12 cellular contexts compared by ENCODE assay signal in the genomic region with DNA sequence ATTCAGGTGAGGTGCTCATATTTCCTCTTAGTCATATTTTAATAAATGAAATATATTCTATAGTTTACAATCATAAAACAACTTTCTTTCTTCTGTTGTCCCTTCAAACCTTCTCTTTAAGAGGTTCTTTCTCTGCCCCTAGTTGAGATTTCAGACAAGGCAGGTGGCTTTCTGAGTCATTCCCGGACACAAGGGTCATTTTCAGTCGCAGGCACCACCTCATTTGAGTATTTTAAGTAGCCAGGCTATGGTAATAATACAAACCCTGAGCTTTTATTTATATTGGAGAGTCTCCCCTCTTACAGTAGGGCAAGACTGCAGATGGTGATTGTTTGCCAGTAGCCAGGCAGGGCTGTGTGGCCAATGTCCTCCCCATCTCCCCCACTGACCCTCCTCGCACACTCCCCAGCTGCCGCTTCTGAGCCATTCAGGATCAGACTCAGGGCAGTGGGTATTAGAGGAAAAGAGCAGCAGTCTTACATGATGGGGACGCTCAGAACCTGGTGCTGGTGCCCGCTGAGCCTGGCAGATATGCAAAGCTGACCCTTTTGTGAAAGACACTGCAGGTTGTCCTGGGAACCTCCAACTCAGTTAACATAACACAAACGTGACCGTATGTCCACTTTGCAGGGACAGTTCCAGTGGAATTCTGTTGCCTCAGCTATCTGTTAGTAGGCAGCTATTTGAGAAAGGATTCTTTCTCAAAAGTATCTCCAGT.
DNase-seq lines count a peak whose midpoint lies in the region; ATAC-seq lines count a peak whose summit lies in the region.
"Had no signal": no experiment of that assay in that cellular context is flagged by ENCODE, and none has a peak within 500 bp of the region (broad histone marks: within the 10 kb centered on the region; RNA-seq: fewer than 3 reads in every experiment).

No MANE protein-coding gene starts in this region.

- H2BK120ac ChIP-seq in mesendoderm (ENCODE audit: low read depth, low read length), result no peak overlapping the region

- H2BK15ac ChIP-seq in mesendoderm (replicated peaks; ENCODE audit: low read depth), result no peak overlapping the region

- H3K4me2 ChIP-seq in mesendoderm (ENCODE audit: low read length), result no peak overlapping the region

- H3K4me3 ChIP-seq in mesendoderm (ENCODE audit: low read length), result no peak overlapping the region

- no peaks in the 10 kb centered on the region for H3K9me3 Mint-ChIP-seq in activated CD4-positive, alpha-beta T cell treated with anti-CD3 and anti-CD28 coated beads for 36 hours (ENCODE audit: low read depth)
- H3K9me3 Mint-ChIP-seq: stimulated activated memory B cell treated with anti-CD40 and anti-IgM and Interleukin-4, amounts not matched to agents 10 μg/mL and 1 μg/mL and 100 μg/mL, for 72 hours had no signal

- no peaks in the 10 kb centered on the region for H3K27me3 ChIP-seq in mesendoderm (ENCODE audit: insufficient read depth, low read length, poor library complexity)

- H4K8ac ChIP-seq in mesendoderm (ENCODE audit: low read depth, low read length), result no peak overlapping the region

- POLR2A ChIA-PET in activated CD4-positive, alpha-beta T cell treated with anti-CD3 and anti-CD28 coated beads for 36 hours (lab: Charles Lee), result interaction anchor here (0.6 kb wide), 1 partner anchor 64 kb away, joined by 3 read pairs; no protein-coding TSS in a partner anchor

- H3K79me1 ChIP-seq in mesendoderm (ENCODE audit: low read length), result no peaks in the 10 kb centered on the region

- H3K4me3 Mint-ChIP-seq in activated CD4-positive, alpha-beta T cell treated with anti-CD3 and anti-CD28 coated beads for 36 hours, result no peak overlapping the region
- H3K4me3 Mint-ChIP-seq: activated T-cell treated with anti-CD3 and anti-CD28 coated beads, Interleukin-2, amount 50 U/mL, for 72 hours; naive thymus-derived CD8-positive, alpha-beta T cell; stimulated activated memory B cell treated with anti-CD40 and anti-IgM and Interleukin-4, amounts not matched to agents 10 μg/mL and 1 μg/mL and 100 μg/mL, for 72 hours had no signal

- H3K79me2 ChIP-seq in mesendoderm (ENCODE audit: control insufficient read depth, insufficient read depth, low read length), result no peaks in the 10 kb centered on the region

- H3K27ac ChIP-seq in mesendoderm (ENCODE audit: low read depth, low read length), result no peak overlapping the region

- WGBS in mesendoderm (ENCODE audit: extremely low coverage, insufficient coverage, low lambda C conversion rate), result no CpG with 5 or more reads among the region's 8 CpGs

- intact Hi-C loops in activated CD4-positive, alpha-beta T cell treated with anti-CD3 and anti-CD28 coated beads for 36 hours (cut with DNase I, micrococcal nuclease), result no loop called here

- H3K56ac ChIP-seq in mesendoderm (ENCODE audit: low read length), result no peak overlapping the region

- no peak overlapping the region for H3K23ac ChIP-seq in mesendoderm (ENCODE audit: low read length)

- no peak overlapping the region for H2BK5ac ChIP-seq in mesendoderm (ENCODE audit: low read length)

- H3K9ac ChIP-seq in mesendoderm (ENCODE audit: low read length), result no peak overlapping the region

- H3K27ac Mint-ChIP-seq in activated CD4-positive, alpha-beta T cell treated with anti-CD3 and anti-CD28 coated beads for 36 hours, result no peak overlapping the region
- H3K27ac Mint-ChIP-seq: activated T-cell treated with anti-CD3 and anti-CD28 coated beads, Interleukin-2, amount 50 U/mL, for 72 hours; stimulated activated memory B cell treated with anti-CD40 and anti-IgM and Interleukin-4, amounts not matched to agents 10 μg/mL and 1 μg/mL and 100 μg/mL, for 72 hours had no signal

- H3K36me3 Mint-ChIP-seq in activated CD4-positive, alpha-beta T cell treated with anti-CD3 and anti-CD28 coated beads for 36 hours (ENCODE audit: low read depth), result no peaks in the 10 kb centered on the region
- H3K36me3 Mint-ChIP-seq: brain; stimulated activated memory B cell treated with anti-CD40 and anti-IgM and Interleukin-4, amounts not matched to agents 10 μg/mL and 1 μg/mL and 100 μg/mL, for 72 hours had no signal

- ATAC-seq in GM19023 (IDR thresholded peaks at IDR 0.05; ENCODE audit: unreplicated experiment) (peak; percentile 87), HG02571 (IDR thresholded peaks at IDR 0.05; ENCODE audit: unreplicated experiment) (peak; percentile 74), HG03558 (IDR thresholded peaks at IDR 0.05; ENCODE audit: extremely low read depth, unreplicated experiment) (peak; percentile 75)
- no peak for ATAC-seq in activated CD4-positive, alpha-beta T cell treated with anti-CD3 and anti-CD28 coated beads for 36 hours
- ATAC-seq: activated T-cell treated with anti-CD3 and anti-CD28 coated beads, Interleukin-2, amount 50 U/mL, for 72 hours; naive thymus-derived CD8-positive, alpha-beta T cell; stimulated activated memory B cell treated with anti-CD40 and anti-IgM and Interleukin-4, amounts not matched to agents 10 μg/mL and 1 μg/mL and 100 μg/mL, for 72 hours had no signal

- H2AK5ac ChIP-seq in mesendoderm (ENCODE audit: low read length), result no peak overlapping the region

- no peaks in the 10 kb centered on the region for H3K4me1 ChIP-seq in mesendoderm (ENCODE audit: control insufficient read depth, low read depth, low read length)

- no peaks in the 10 kb centered on the region for H3K36me3 ChIP-seq in mesendoderm (ENCODE audit: control insufficient read depth, insufficient read depth, low read length)

- H3K27me3 Mint-ChIP-seq in activated CD4-positive, alpha-beta T cell treated with anti-CD3 and anti-CD28 coated beads for 36 hours, result peaks cover 5% of the 10 kb centered on the region

- H4K5ac ChIP-seq in mesendoderm (ENCODE audit: low read length), result no peak overlapping the region

- no peaks in the 10 kb centered on the region for H3K4me1 Mint-ChIP-seq in activated CD4-positive, alpha-beta T cell treated with anti-CD3 and anti-CD28 coated beads for 36 hours
- H3K4me1 Mint-ChIP-seq: stimulated activated memory B cell treated with anti-CD40 and anti-IgM and Interleukin-4, amounts not matched to agents 10 μg/mL and 1 μg/mL and 100 μg/mL, for 72 hours had no signal

- CTCF ChIA-PET in activated CD4-positive, alpha-beta T cell treated with anti-CD3 and anti-CD28 coated beads for 36 hours (lab: Charles Lee), result interaction anchor here (0.6 to 1.3 kb wide), 2 partner anchors 63 to 526 kb away, joined by 3 to 4 read pairs; no protein-coding TSS in a partner anchor

- no peak overlapping the region for H3K18ac ChIP-seq in mesendoderm (ENCODE audit: low read length)

- DNase-seq in mesendoderm, result peak; percentile 34
- DNase-seq in activated CD4-positive, alpha-beta T cell treated with anti-CD3 and anti-CD28 coated beads for 36 hours, result no peak
- no peak for DNase-seq in globus pallidus (ENCODE audit: low spot score)
- no peak for DNase-seq in GM03348 (ENCODE audit: low spot score)
- DNase-seq: activated T-cell treated with anti-CD3 and anti-CD28 coated beads, Interleukin-2, amount 50 U/mL, for 72 hours; naive thymus-derived CD8-positive, alpha-beta T cell; NCI-H1694 had no signal

- H3K4ac ChIP-seq in mesendoderm (ENCODE audit: low read depth, low read length), result no peak overlapping the region
